Comparison of ENCODE assay signal across 8 cellular contexts in genomic region chr20:39885975-39886649, GRCh38.
A peak's percentile ranks its signal among the peaks of the same experiment; 100 is the strongest.
DNase-seq lines count a peak whose midpoint lies in the region; ATAC-seq and TF ChIP-seq lines count a peak whose summit lies in the region.

No MANE protein-coding gene starts in this region.

- H3K23ac ChIP-seq in trophoblast cell (ENCODE audit: low read length), result no peak overlapping the region

- peak overlapping the region; percentile 72 for H2BK12ac ChIP-seq in trophoblast cell (ENCODE audit: low read length)

- H3K14ac ChIP-seq in trophoblast cell (ENCODE audit: low read length), result no peak overlapping the region

- no peak overlapping the region for H4K12ac ChIP-seq in trophoblast cell (ENCODE audit: low read depth, low read length)

- no peaks in the 10 kb centered on the region for H3K4me1 Mint-ChIP-seq in CD8-positive, alpha-beta memory T cell

- H3K79me1 ChIP-seq in trophoblast cell (ENCODE audit: low read length), result peaks cover 5% of the 10 kb centered on the region

- no peak overlapping the region for H3K4me2 ChIP-seq in trophoblast cell (ENCODE audit: low read length)

- no peaks in the 10 kb centered on the region for H3K27me3 ChIP-seq in foreskin keratinocyte
- no peaks in the 10 kb centered on the region for H3K27me3 ChIP-seq in trophoblast cell (ENCODE audit: insufficient read depth, low read length)
- H3K27me3 ChIP-seq in CD8-positive, alpha-beta memory T cell (ENCODE audit: insufficient read depth, low read length, poor library complexity, severe bottlenecking), result no peaks in the 10 kb centered on the region

- no peaks in the 10 kb centered on the region for H3K9me3 ChIP-seq in trophoblast cell (ENCODE audit: insufficient read depth, low read depth, low read length)
- no peaks in the 10 kb centered on the region for H3K9me3 ChIP-seq in CD8-positive, alpha-beta memory T cell (ENCODE audit: low read length)

- no peak overlapping the region for H3K4me3 Mint-ChIP-seq in CD8-positive, alpha-beta memory T cell

- WGBS in trophoblast cell (ENCODE audit: extremely low coverage, insufficient coverage, insufficient read length), result 100% methylated on average over 1 of the region's 7 CpGs

- H3K4me3 ChIP-seq in trophoblast cell (ENCODE audit: low read depth, low read length), result no peak overlapping the region
- no peak overlapping the region for H3K4me3 ChIP-seq in CD8-positive, alpha-beta memory T cell (ENCODE audit: low read length)

- ATAC-seq in foreskin keratinocyte, result peak; percentile 85
- ATAC-seq in HG02610 (IDR thresholded peaks at IDR 0.05; ENCODE audit: unreplicated experiment), result no peak
- ATAC-seq in HG03342 (IDR thresholded peaks at IDR 0.05; ENCODE audit: unreplicated experiment), result no peak

- H3K79me2 ChIP-seq in trophoblast cell (ENCODE audit: control insufficient read depth, insufficient read depth, low read length, poor library complexity), result no peaks in the 10 kb centered on the region

- peak overlapping the region; percentile 55 for H4K91ac ChIP-seq in trophoblast cell (ENCODE audit: low read depth, low read length)

- H3K36me3 Mint-ChIP-seq in CD8-positive, alpha-beta memory T cell, result no peaks in the 10 kb centered on the region

- H2AK5ac ChIP-seq in trophoblast cell (ENCODE audit: low read length), result no peak overlapping the region

- no peak overlapping the region for H3K4ac ChIP-seq in trophoblast cell (ENCODE audit: low read depth, low read length)

- no peak overlapping the region for H3K18ac ChIP-seq in trophoblast cell (ENCODE audit: low read length)

- CTCF ChIA-PET in CD8-positive, alpha-beta memory T cell (lab: Charles Lee), result no interaction called here

- H3K27me3 Mint-ChIP-seq in CD8-positive, alpha-beta memory T cell, result peaks cover 0 to 3% of the 10 kb centered on the region in 2 donors

- H2AFZ ChIP-seq in trophoblast cell (ENCODE audit: insufficient read depth, low read length, poor library complexity), result no peak overlapping the region

- no peak overlapping the region for H3K9ac ChIP-seq in trophoblast cell (ENCODE audit: low read length)

- POLR2A ChIA-PET in CD8-positive, alpha-beta memory T cell (lab: Charles Lee), result no interaction called here

- H2BK5ac ChIP-seq in trophoblast cell (ENCODE audit: low read depth, low read length, poor library complexity), result peak overlapping the region; percentile 9

- peaks cover 0 to 5% (median 3%) of the 10 kb centered on the region in 5 donors for H3K9me3 Mint-ChIP-seq in CD8-positive, alpha-beta memory T cell

- no peaks in the 10 kb centered on the region for H3K36me3 ChIP-seq in trophoblast cell (ENCODE audit: control insufficient read depth in 1 of 2, insufficient read depth in 2 of 2, low read length in 2 of 2)
- H3K36me3 ChIP-seq in CD8-positive, alpha-beta memory T cell (ENCODE audit: insufficient read depth, low read length), result no peaks in the 10 kb centered on the region

- no peaks in the 10 kb centered on the region for H3K4me1 ChIP-seq in foreskin keratinocyte
- peaks cover 0 to 3% of the 10 kb centered on the region in 2 experiments for H3K4me1 ChIP-seq in trophoblast cell (ENCODE audit: control insufficient read depth in 1 of 2, insufficient read depth in 2 of 2, low read length in 2 of 2)
- H3K4me1 ChIP-seq in CD8-positive, alpha-beta memory T cell (ENCODE audit: insufficient read depth, low read length), result no peaks in the 10 kb centered on the region

- no peak overlapping the region for H3K27ac Mint-ChIP-seq in CD8-positive, alpha-beta memory T cell

- peak; percentile 81 for TF ChIP-seq CTCF in foreskin keratinocyte (conservative IDR thresholded peaks at IDR 0.05)

- H2BK120ac ChIP-seq in trophoblast cell (ENCODE audit: insufficient read depth, low read length, poor library complexity), result peak overlapping the region; percentile 52

- H4K8ac ChIP-seq in trophoblast cell (ENCODE audit: low read depth, low read length), result no peak overlapping the region

- peak; percentile 77 for DNase-seq in ELF-1 (ENCODE audit: low read depth, low spot score)
- peak; percentile 73 for DNase-seq in HT1080 (ENCODE audit: low read depth)
- DNase-seq in SW480 (ENCODE audit: low spot score), result peak; percentile 50
- DNase-seq in foreskin keratinocyte, result peak; percentile 64 to 85
- DNase-seq in trophoblast cell, result peak; percentile 85 to 86
- DNase-seq in CD8-positive, alpha-beta memory T cell, result no peak

- H3K27ac ChIP-seq in foreskin keratinocyte (no peak overlapping the region), trophoblast cell (ENCODE audit: low read depth, low read length) (no peak overlapping the region)
- H3K27ac ChIP-seq in CD8-positive, alpha-beta memory T cell (ENCODE audit: low read depth, low read length), result no peak overlapping the region

Comparison
In these comparisons a context has a peak if more than half of its experiments do, and no peak if none do; other contexts are left out.
1. DNase-seq: peak in ELF-1 (single experiment), HT1080 (single experiment), SW480 (single experiment), foreskin keratinocyte (2 of 2) and trophoblast cell (2 of 2); none in CD8-positive, alpha-beta memory T cell (0 of 5).